Comparison of ENCODE assay signal across 8 cellular contexts in the genomic region with DNA sequence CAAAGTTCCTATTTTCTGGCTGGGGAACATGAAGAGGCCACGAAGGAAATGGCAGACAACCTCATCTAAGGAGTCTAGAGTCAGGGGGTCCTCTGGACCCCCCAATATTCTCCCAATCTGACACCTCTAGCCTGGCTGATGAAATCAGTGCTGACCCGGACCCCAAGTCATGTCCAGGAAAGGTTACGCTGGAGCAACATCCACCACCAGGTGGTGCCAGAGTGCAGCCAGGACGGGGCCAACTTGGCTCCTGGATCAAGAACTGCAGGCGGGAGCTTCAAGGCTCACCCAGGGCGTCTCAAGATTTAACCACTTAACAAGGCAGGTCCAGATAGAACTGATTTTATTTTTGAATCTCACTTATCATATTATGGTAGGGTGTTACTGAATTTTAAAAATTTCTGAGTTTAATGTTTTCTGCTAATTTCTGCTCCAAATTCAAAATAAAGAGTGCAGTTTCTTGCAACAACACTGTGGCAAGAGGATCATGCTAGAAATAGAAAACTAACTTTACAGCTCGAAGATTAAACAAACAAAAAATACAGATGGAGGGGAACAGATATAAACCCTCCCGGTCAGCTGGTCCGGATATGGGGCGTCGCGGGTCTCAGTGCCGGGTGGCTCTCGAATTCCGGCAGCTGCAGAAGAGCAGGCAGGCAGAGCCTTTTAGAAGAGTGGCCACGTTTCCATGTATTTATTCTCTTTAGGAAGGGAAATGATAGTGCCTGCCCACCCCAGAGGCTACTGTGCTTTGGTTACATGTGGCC.
DNase-seq lines count a peak whose midpoint lies in the region; ATAC-seq and TF ChIP-seq lines count a peak whose summit lies in the region.

No MANE protein-coding gene starts in this region.

- H3K36me3 Mint-ChIP-seq in T-cell = peaks cover 29% of the 10 kb centered on the region

- H3K4me1 Mint-ChIP-seq in T-cell = peaks cover 7 to 16% (median 12%) of the 10 kb centered on the region in 3 donors

- TF ChIP-seq CTCF in LNCaP clone FGC (IDR thresholded peaks at IDR 0.05; ENCODE audit: control insufficient read depth, extremely low read depth, insufficient read depth) (peak; percentile 89), right atrium auricular region (IDR thresholded peaks at IDR 0.05) (peak; percentile 89 to 97)

- H3K36me3 ChIP-seq in adipocyte (ENCODE audit: control insufficient read depth, insufficient read depth, low read length, severe bottlenecking) (peaks cover 44% of the 10 kb centered on the region), right atrium auricular region (peaks cover 32% of the 10 kb centered on the region)

- H3K27ac ChIP-seq in right atrium auricular region = peak overlapping the region; percentile 74 to 76

- POLR2A ChIA-PET in T-cell (lab: Charles Lee) = no interaction called here

- DNase-seq in SIG-M5 treated with dmso at 0.1 percent for 504 hours (lab: John Stamatoyannopoulos, UW; ENCODE audit: unreplicated experiment) (peak; percentile 30), SIG-M5 (lab: John Stamatoyannopoulos, UW) (no peak), LNCaP clone FGC (ENCODE audit: low read depth) (peak; percentile 45), T-cell (peak; percentile 27 to 84 (median 70)), adipocyte (ENCODE audit: low read depth) (peak; percentile 93), right atrium auricular region (ENCODE audit: low spot score) (peak; percentile 93), retina (peak; percentile 79)

- H3K9me3 ChIP-seq in adipocyte (ENCODE audit: control insufficient read depth, low read length) (no peaks in the 10 kb centered on the region), right atrium auricular region (no peaks in the 10 kb centered on the region)

- H3K4me1 ChIP-seq in adipocyte (ENCODE audit: control insufficient read depth, insufficient read depth, low read length) = peaks cover 47% of the 10 kb centered on the region
- peaks cover 0 to 47% of the 10 kb centered on the region in 2 donors for H3K4me1 ChIP-seq in right atrium auricular region

- H3K9ac ChIP-seq in adipocyte (ENCODE audit: low read length) = peak overlapping the region; percentile 9

- no peak overlapping the region for H3K4me3 ChIP-seq in LNCaP clone FGC (ENCODE audit: low read depth, low read length)
- no peak overlapping the region for H3K4me3 ChIP-seq in adipocyte (ENCODE audit: low read length)
- H3K4me3 ChIP-seq in right atrium auricular region = no peak overlapping the region

- H3K4me3 Mint-ChIP-seq in T-cell = no peak overlapping the region

- CTCF ChIA-PET in T-cell (lab: Charles Lee) = interaction anchor here (0.5 to 2.2 kb wide), 14 partner anchors 15 to 598 kb away, joined by 3 to 11 read pairs (median 3); no protein-coding TSS in a partner anchor

- no peaks in the 10 kb centered on the region for H3K27me3 ChIP-seq in adipocyte (replicated peaks; ENCODE audit: control insufficient read depth, insufficient read depth, low read length)
- no peaks in the 10 kb centered on the region for H3K27me3 ChIP-seq in right atrium auricular region

- no peaks in the 10 kb centered on the region for H3K9me3 Mint-ChIP-seq in T-cell

- peaks cover 0 to 4% of the 10 kb centered on the region in 2 donors for H3K27me3 Mint-ChIP-seq in T-cell

- H3K27ac Mint-ChIP-seq in T-cell = peak overlapping the region in 1 of 2 donors; percentile 7

- ATAC-seq in T-cell (replicated peaks in 1 of 4) (peak; percentile 64 to 80 (median 74)), HG03095 (IDR thresholded peaks at IDR 0.05; ENCODE audit: unreplicated experiment) (no peak)
